ENCODE assay signal across 13 cellular contexts in genomic region chr5:124575731-124576130, GRCh38.
A peak's percentile ranks its signal among the peaks of the same experiment; 100 is the strongest.
DNase-seq lines count a peak whose midpoint lies in the region; ATAC-seq and TF ChIP-seq lines count a peak whose summit lies in the region.
"Had no signal": no experiment of that assay in that cellular context is flagged by ENCODE, and none has a peak within 500 bp of the region (broad histone marks: within the 10 kb centered on the region; RNA-seq: fewer than 3 reads in every experiment).

No MANE protein-coding gene starts in this region.

- CTCF ChIA-PET in Panc1 (lab: Charles Lee), result no interaction called here

- H3K9me3 ChIP-seq in Panc1 (ENCODE audit: control insufficient read depth, insufficient read depth, low read depth, low read length), result no peaks in the 10 kb centered on the region

- no TSS peak for BruUV-seq in Panc1 (replicated peaks; lab: Mats Ljungman, UMichigan)

- H3K36me3 Mint-ChIP-seq in brain, result no peaks in the 10 kb centered on the region
- no peaks in the 10 kb centered on the region for H3K36me3 Mint-ChIP-seq in stimulated activated memory B cell treated with anti-CD40 and anti-IgM and Interleukin-4, amounts not matched to agents 10 μg/mL and 1 μg/mL and 100 μg/mL, for 72 hours
- no peaks in the 10 kb centered on the region for H3K36me3 Mint-ChIP-seq in stimulated activated effector memory CD8-positive, alpha-beta T cell treated with anti-CD3 and anti-CD28 coated beads, Interleukin-12 subunit alpha, Interleukin-12 subunit beta, amount 100 ng/mL, for 72 hours
- H3K36me3 Mint-ChIP-seq: CD4-positive, alpha-beta memory T cell had no signal

- peak overlapping the region in 3 of 5 experiments; percentile 63 to 93 (median 73) for H3K27ac Mint-ChIP-seq in brain
- peak overlapping the region; percentile 49 for H3K27ac Mint-ChIP-seq in stimulated activated memory B cell treated with anti-CD40 and anti-IgM and Interleukin-4, amounts not matched to agents 10 μg/mL and 1 μg/mL and 100 μg/mL, for 72 hours
- H3K27ac Mint-ChIP-seq in stimulated activated effector memory CD8-positive, alpha-beta T cell treated with anti-CD3 and anti-CD28 coated beads, Interleukin-12 subunit alpha, Interleukin-12 subunit beta, amount 100 ng/mL, for 72 hours, result no peak overlapping the region
- H3K27ac Mint-ChIP-seq: B cell; CD4-positive, alpha-beta memory T cell; GM23338 had no signal

- peaks cover 0 to 3% (median 0%) of the 10 kb centered on the region in 5 experiments for H3K9me3 Mint-ChIP-seq in brain
- no peaks in the 10 kb centered on the region for H3K9me3 Mint-ChIP-seq in stimulated activated memory B cell treated with anti-CD40 and anti-IgM and Interleukin-4, amounts not matched to agents 10 μg/mL and 1 μg/mL and 100 μg/mL, for 72 hours
- peaks cover 7% of the 10 kb centered on the region for H3K9me3 Mint-ChIP-seq in stimulated activated effector memory CD8-positive, alpha-beta T cell treated with anti-CD3 and anti-CD28 coated beads, Interleukin-12 subunit alpha, Interleukin-12 subunit beta, amount 100 ng/mL, for 72 hours

- peaks cover 61% of the 10 kb centered on the region for H3K4me1 Mint-ChIP-seq in brain
- H3K4me1 Mint-ChIP-seq in stimulated activated memory B cell treated with anti-CD40 and anti-IgM and Interleukin-4, amounts not matched to agents 10 μg/mL and 1 μg/mL and 100 μg/mL, for 72 hours, result peaks cover 11% of the 10 kb centered on the region
- no peaks in the 10 kb centered on the region for H3K4me1 Mint-ChIP-seq in stimulated activated effector memory CD8-positive, alpha-beta T cell treated with anti-CD3 and anti-CD28 coated beads, Interleukin-12 subunit alpha, Interleukin-12 subunit beta, amount 100 ng/mL, for 72 hours
- H3K4me1 Mint-ChIP-seq: CD4-positive, alpha-beta memory T cell had no signal

- H3K4me3 ChIP-seq in Panc1 (ENCODE audit: low read depth in 2 of 2, low read length in 2 of 2), result no peak overlapping the region
- H3K4me3 ChIP-seq: GM23338 had no signal

- no peak for TF ChIP-seq CTCF in Panc1 (IDR thresholded peaks at IDR 0.05)
- TF ChIP-seq CTCF in brain (conservative IDR thresholded peaks at IDR 0.05), result no peak

- peaks cover 4% of the 10 kb centered on the region for H3K27me3 Mint-ChIP-seq in brain
- no peaks in the 10 kb centered on the region for H3K27me3 Mint-ChIP-seq in stimulated activated memory B cell treated with anti-CD40 and anti-IgM and Interleukin-4, amounts not matched to agents 10 μg/mL and 1 μg/mL and 100 μg/mL, for 72 hours
- H3K27me3 Mint-ChIP-seq: B cell had no signal

- H3K36me3 ChIP-seq in Panc1 (ENCODE audit: control insufficient read depth, insufficient read depth, low read length), result no peaks in the 10 kb centered on the region

- H3K27ac ChIP-seq in Panc1 (ENCODE audit: low read length) (peak overlapping the region; percentile 60; the same call in 1 of the 2 replicates), layer of hippocampus (ENCODE audit: low read depth, low read length) (peak overlapping the region; percentile 77)
- H3K27ac ChIP-seq: C4-2B had no signal

- ATAC-seq in Panc1, result no peak
- no peak for ATAC-seq in stimulated activated memory B cell treated with anti-CD40 and anti-IgM and Interleukin-4, amounts not matched to agents 10 μg/mL and 1 μg/mL and 100 μg/mL, for 72 hours
- no peak for ATAC-seq in stimulated activated effector memory CD8-positive, alpha-beta T cell treated with anti-CD3 and anti-CD28 coated beads, Interleukin-12 subunit alpha, Interleukin-12 subunit beta, amount 100 ng/mL, for 72 hours
- ATAC-seq in HG03342 (IDR thresholded peaks at IDR 0.05; ENCODE audit: unreplicated experiment), result no peak
- ATAC-seq: GM23338 had no signal

- POLR2A ChIA-PET in Panc1 (lab: Charles Lee), result no interaction called here

- peaks cover 9% of the 10 kb centered on the region for H3K4me1 ChIP-seq in Panc1 (ENCODE audit: control insufficient read depth, insufficient read depth, low read length)

- DNase-seq in Panc1 (ENCODE audit: low read depth, low spot score), result no peak
- DNase-seq in stimulated activated effector memory CD8-positive, alpha-beta T cell treated with anti-CD3 and anti-CD28 coated beads, Interleukin-12 subunit alpha, Interleukin-12 subunit beta, amount 100 ng/mL, for 72 hours (ENCODE audit: low spot score in 2 of 2), result no peak
- no peak for DNase-seq in activated CD8-positive, alpha-beta memory T cell treated with anti-CD3 and anti-CD28 coated beads, Interleukin-2, amount 50 U/mL, for 4 hours
- DNase-seq: CD4-positive, alpha-beta memory T cell; DMS79; H7 had no signal

- intact Hi-C loops in Panc1 (cut with micrococcal nuclease; ENCODE audit: unreplicated experiment), result no loop called here

- no peaks in the 10 kb centered on the region for H3K27me3 ChIP-seq in Panc1 (ENCODE audit: control insufficient read depth, insufficient read depth, low read length)
- H3K27me3 ChIP-seq in layer of hippocampus (ENCODE audit: control insufficient read depth, insufficient read depth, low read length), result no peaks in the 10 kb centered on the region

- peak overlapping the region in 2 of 5 experiments; percentile 29 to 65 for H3K4me3 Mint-ChIP-seq in brain
- H3K4me3 Mint-ChIP-seq in stimulated activated memory B cell treated with anti-CD40 and anti-IgM and Interleukin-4, amounts not matched to agents 10 μg/mL and 1 μg/mL and 100 μg/mL, for 72 hours, result no peak overlapping the region
- no peak overlapping the region for H3K4me3 Mint-ChIP-seq in stimulated activated effector memory CD8-positive, alpha-beta T cell treated with anti-CD3 and anti-CD28 coated beads, Interleukin-12 subunit alpha, Interleukin-12 subunit beta, amount 100 ng/mL, for 72 hours
- H3K4me3 Mint-ChIP-seq: B cell; CD4-positive, alpha-beta memory T cell; GM23338 had no signal

- in situ Hi-C loops in Panc1 (cut with HindIII; ENCODE audit: low pct_unique_long_range_greater_than_20kb, low sequenced_read_pairs), result no loop called here
